In the genomic region with DNA sequence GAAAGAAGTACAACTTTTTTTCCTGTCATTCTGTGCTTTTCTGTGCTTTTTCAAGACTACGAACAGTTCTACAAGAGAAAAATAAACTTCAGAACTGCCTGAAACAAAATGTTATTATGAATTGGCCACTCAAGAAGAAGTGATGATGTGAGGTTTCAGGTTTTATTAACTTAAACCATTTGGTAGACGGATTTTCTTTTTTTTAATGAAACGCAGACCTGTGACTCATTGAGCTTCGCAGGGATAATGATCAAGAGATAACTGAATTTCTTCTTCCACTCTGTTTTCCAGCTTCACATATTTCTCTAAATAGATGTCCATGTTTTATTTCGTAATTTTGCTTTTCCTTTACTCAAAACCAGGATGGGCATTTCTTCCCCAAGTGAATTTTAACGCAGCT, we compare ENCODE assay signal across 33 cellular contexts. TPM values are rescaled to one million over a fixed set of nuclear protein-coding genes. Genes with fewer than 3 reads are reported as not detected.
"Had no signal": no experiment of that assay in that cellular context is flagged by ENCODE, and none has a peak within 500 bp of the region (broad histone marks: within the 10 kb centered on the region; RNA-seq: fewer than 3 reads in every experiment).

No MANE protein-coding gene starts in this region.

- DNase-seq: activated B cell treated with CpG ODN at 0.5 μM for 24 hours; activated CD4-positive, alpha-beta memory T cell treated with anti-CD3 and anti-CD28 coated beads for 36 hours; activated CD4-positive, alpha-beta T cell treated with anti-CD3 and anti-CD28 coated beads for 4 hours; activated CD4-positive, alpha-beta T cell treated with anti-CD3 and anti-CD28 coated beads, Interleukin-2, amount 50 U/mL, for 1 hour; activated CD4-positive, CD25-positive, alpha-beta regulatory T cell treated with anti-CD3 and anti-CD28 coated beads, Interleukin-2, amount 50 U/mL, for 72 hours; activated CD8-positive, alpha-beta memory T cell treated with anti-CD3 and anti-CD28 coated beads, Interleukin-2, amount 50 U/mL, for 4 hours; activated naive CD4-positive, alpha-beta T cell treated with anti-CD3 and anti-CD28 coated beads, Interleukin-2, amount 10 ng/mL, durations not matched to agents 7 days and 5 days; activated naive CD8-positive, alpha-beta T cell treated with anti-CD3 and anti-CD28 coated beads, Interleukin-2, amount 50 U/mL, for 24 hours; activated T-cell treated with anti-CD3 and anti-CD28 coated beads for 4 hours; activated T-cell treated with anti-CD3 and anti-CD28 coated beads, Interleukin-2, amount 50 U/mL, for 4 hours; amygdala; NCI-H1048; NCI-H1105 treated with DMSO at 0.1 percent for 48 hours; NCI-H1436; NCI-H1694; NCI-H1930; NCI-H2081 treated with DMSO at 0.1 percent for 48 hours; NCI-H345; NCI-H524 treated with DMSO at 0.1 percent for 48 hours; RPMI8226; SHP77 treated with DMSO at 0.1 percent for 48 hours; SW 1271; T-helper 1 cell; T-helper 2 cell; T-helper 9 cell had no signal

- H3K27ac ChIP-seq: ascending aorta, cardiac muscle cell, SJSA1, VCaP had no signal

- H3K4me3 ChIP-seq: ascending aorta, cardiac muscle cell, SJSA1 had no signal

- H3K27me3 ChIP-seq: ascending aorta, cardiac muscle cell had no signal

- H3K4me1 ChIP-seq: ascending aorta, SJSA1 had no signal

- ATAC-seq: activated naive CD8-positive, alpha-beta T cell treated with anti-CD3 and anti-CD28 coated beads, Interleukin-2, amount 50 U/mL, for 24 hours; activated T-cell treated with anti-CD3 and anti-CD28 coated beads, Interleukin-2, amount 50 U/mL, for 4 hours; Panc1 had no signal

- H3K36me3 ChIP-seq: ascending aorta, cardiac muscle cell, SJSA1 had no signal

- H3K9me3 ChIP-seq: SJSA1 had no signal

RNA-seq across cellular contexts. Expression of a gene that starts 32.7 kb away (rescaled TPM):
- total RNA-seq: activated B cell treated with CpG ODN at 0.5 μM for 24 hours; activated CD4-positive, alpha-beta memory T cell treated with anti-CD3 and anti-CD28 coated beads for 36 hours; activated T-cell treated with anti-CD3 and anti-CD28 coated beads, Interleukin-2, amount 50 U/mL, for 4 hours; activated T-helper 1 cell treated with anti-CD3 and anti-CD28 coated beads, Interleukin-12 subunit alpha, Interleukin-12 subunit beta, Interleukin-2, Interleukin-4 antibody, amounts not matched to agents 30 ng/mL and 10 ng/mL and 1 ng/mL, durations not matched to agents 14 hours and 24 hours and 36 hours; ascending aorta; cardiac muscle cell; MCF 10A; NCI-H460; SJSA1 had no signal
- polyA plus RNA-seq: cardiac muscle cell had no signal

RNA-seq across cellular contexts. Expression of a gene that starts 42.0 kb away (rescaled TPM):
- total RNA-seq: ascending aorta had no signal
